In genomic region chr13:59744747-59745394, GRCh38 we compare ENCODE assay signal across 10 cellular contexts.
DNase-seq lines count a peak whose midpoint lies in the region; ATAC-seq and TF ChIP-seq lines count a peak whose summit lies in the region.
"Had no signal": no experiment of that assay in that cellular context is flagged by ENCODE, and none has a peak within 500 bp of the region (broad histone marks: within the 10 kb centered on the region; RNA-seq: fewer than 3 reads in every experiment).

No MANE protein-coding gene starts in this region.

- no peak for DNase-seq in Caco-2
- peak; percentile 24 for DNase-seq in fibroblast of villous mesenchyme (ENCODE audit: low read depth)
- DNase-seq in H7: no peak
- DNase-seq in PC-3: no peak
- DNase-seq in activated T-cell treated with anti-CD3 and anti-CD28 coated beads, Interleukin-2, amount 50 U/mL, for 72 hours: no peak
- no peak for DNase-seq in left ventricle myocardium inferior
- DNase-seq: left cardiac atrium, pancreas had no signal

- no TSS peak for BruUV-seq in Caco-2 (replicated peaks; lab: Mats Ljungman, UMichigan)
- BruUV-seq in PC-3 (replicated peaks; lab: Mats Ljungman, UMichigan): no TSS peak

- no peaks in the 10 kb centered on the region for H3K27me3 ChIP-seq in Caco-2 (replicated peaks; ENCODE audit: control insufficient read depth, insufficient read depth, low read length)
- no peaks in the 10 kb centered on the region for H3K27me3 ChIP-seq in H7 (ENCODE audit: control insufficient read depth, insufficient read depth, low read length)
- H3K27me3 ChIP-seq in PC-3 (ENCODE audit: low read length): no peaks in the 10 kb centered on the region
- H3K27me3 ChIP-seq in left ventricle myocardium inferior (ENCODE audit: low read depth): no peaks in the 10 kb centered on the region
- H3K27me3 ChIP-seq: pancreas had no signal

- peaks cover 30% of the 10 kb centered on the region for H3K4me1 ChIP-seq in Caco-2
- H3K4me1 ChIP-seq in PC-3 (ENCODE audit: insufficient read depth, low read length): no peaks in the 10 kb centered on the region
- H3K4me1 ChIP-seq in left ventricle myocardium inferior: no peaks in the 10 kb centered on the region

- H3K4me2 ChIP-seq in PC-3 (ENCODE audit: low read length): no peak overlapping the region

- H3K36me3 Mint-ChIP-seq in Caco-2 (ENCODE audit: insufficient read depth, unreplicated experiment): peaks cover 25% of the 10 kb centered on the region
- H3K36me3 Mint-ChIP-seq in activated T-cell treated with anti-CD3 and anti-CD28 coated beads, Interleukin-2, amount 50 U/mL, for 72 hours (ENCODE audit: insufficient read depth in 2 of 2): no peaks in the 10 kb centered on the region

- no peaks in the 10 kb centered on the region for H3K36me3 ChIP-seq in Caco-2 (ENCODE audit: control insufficient read depth, insufficient read depth, low read length)
- no peaks in the 10 kb centered on the region for H3K36me3 ChIP-seq in H7 (replicated peaks; ENCODE audit: control insufficient read depth, insufficient read depth, low read length)
- H3K36me3 ChIP-seq in PC-3 (ENCODE audit: low read depth, low read length): no peaks in the 10 kb centered on the region
- H3K36me3 ChIP-seq in left ventricle myocardium inferior: no peaks in the 10 kb centered on the region
- H3K36me3 ChIP-seq: pancreas had no signal

- no peaks in the 10 kb centered on the region for H4K20me1 ChIP-seq in PC-3 (ENCODE audit: low read length)

- peaks cover 18% of the 10 kb centered on the region for H3K4me1 Mint-ChIP-seq in Caco-2 (ENCODE audit: low read depth, unreplicated experiment)
- H3K4me1 Mint-ChIP-seq in activated T-cell treated with anti-CD3 and anti-CD28 coated beads, Interleukin-2, amount 50 U/mL, for 72 hours (ENCODE audit: low read depth): no peaks in the 10 kb centered on the region

- TF ChIP-seq CTCF in Caco-2 (IDR thresholded peaks at IDR 0.05; ENCODE audit: insufficient read depth in 1 of 2, low read depth in 1 of 2, low read length in 1 of 2, severe bottlenecking in 1 of 2, unreplicated experiment in 1 of 2) (no peak), fibroblast of villous mesenchyme (IDR thresholded peaks at IDR 0.05; ENCODE audit: insufficient read depth, low read depth, low read length) (no peak), PC-3 (conservative IDR thresholded peaks at IDR 0.05; ENCODE audit: low read depth, low read length) (no peak), left ventricle myocardium inferior (IDR thresholded peaks at IDR 0.05; ENCODE audit: borderline replicate concordance) (no peak)

- H3K9ac ChIP-seq in PC-3 (ENCODE audit: low read length): no peak overlapping the region

- H3K9me2 ChIP-seq in PC-3 (replicated peaks; ENCODE audit: low read length): no peaks in the 10 kb centered on the region

- H3F3A ChIP-seq in PC-3 (ENCODE audit: low read length, unreplicated experiment): no peaks in the 10 kb centered on the region

- peak overlapping the region; percentile 32 for H3K27ac Mint-ChIP-seq in Caco-2 (ENCODE audit: unreplicated experiment)
- no peak overlapping the region for H3K27ac Mint-ChIP-seq in activated T-cell treated with anti-CD3 and anti-CD28 coated beads, Interleukin-2, amount 50 U/mL, for 72 hours

- no peak overlapping the region for H2AFZ ChIP-seq in PC-3 (ENCODE audit: low read length)

- POLR2A ChIA-PET in Caco-2 (lab: Charles Lee): no interaction called here
- POLR2A ChIA-PET in PC-3 (lab: Charles Lee; ENCODE audit: unreplicated experiment): no interaction called here

- intact Hi-C loops in Caco-2 (cut with micrococcal nuclease; ENCODE audit: unreplicated experiment) (loop anchor here (2.0 kb wide), 1 partner anchor 54 kb away; no protein-coding TSS in a partner anchor), PC-3 (cut with micrococcal nuclease) (no loop called here), left ventricle myocardium inferior (cut with micrococcal nuclease) (no loop called here)

- H3K9me3 ChIP-seq in Caco-2 (no peaks in the 10 kb centered on the region), PC-3 (ENCODE audit: low read length) (no peaks in the 10 kb centered on the region), left ventricle myocardium inferior (replicated peaks) (no peaks in the 10 kb centered on the region)
- H3K9me3 ChIP-seq: pancreas had no signal

- ATAC-seq in GM21515 (IDR thresholded peaks at IDR 0.05; ENCODE audit: unreplicated experiment) (peak; percentile 67), HG03342 (IDR thresholded peaks at IDR 0.05; ENCODE audit: unreplicated experiment) (peak; percentile 55), PC-3 (no peak)
- ATAC-seq in activated T-cell treated with anti-CD3 and anti-CD28 coated beads, Interleukin-2, amount 50 U/mL, for 72 hours (replicated peaks in 1 of 2): no peak
- ATAC-seq: left cardiac atrium had no signal

- no peak overlapping the region for H3K4me3 Mint-ChIP-seq in Caco-2 (ENCODE audit: unreplicated experiment)
- H3K4me3 Mint-ChIP-seq in activated T-cell treated with anti-CD3 and anti-CD28 coated beads, Interleukin-2, amount 50 U/mL, for 72 hours: no peak overlapping the region

- H3K9me3 Mint-ChIP-seq in Caco-2 (ENCODE audit: unreplicated experiment): peaks cover 18% of the 10 kb centered on the region
- H3K9me3 Mint-ChIP-seq in activated T-cell treated with anti-CD3 and anti-CD28 coated beads, Interleukin-2, amount 50 U/mL, for 72 hours: no peaks in the 10 kb centered on the region

- H3K4me3 ChIP-seq in Caco-2 (ENCODE audit: low read depth, low read length) (no peak overlapping the region), fibroblast of villous mesenchyme (ENCODE audit: low read depth, low read length) (no peak overlapping the region), H7 (ENCODE audit: insufficient read depth, low read depth, low read length) (no peak overlapping the region), PC-3 (ENCODE audit: low read length) (no peak overlapping the region), left ventricle myocardium inferior (no peak overlapping the region)
- H3K4me3 ChIP-seq: pancreas had no signal

- no peaks in the 10 kb centered on the region for H3K79me2 ChIP-seq in PC-3 (ENCODE audit: low read length)

- no peaks in the 10 kb centered on the region for H3K27me3 Mint-ChIP-seq in Caco-2 (ENCODE audit: insufficient read depth, unreplicated experiment)
- no peaks in the 10 kb centered on the region for H3K27me3 Mint-ChIP-seq in activated T-cell treated with anti-CD3 and anti-CD28 coated beads, Interleukin-2, amount 50 U/mL, for 72 hours (ENCODE audit: low read depth)

- H3K27ac ChIP-seq in PC-3 (ENCODE audit: low read length) (no peak overlapping the region), left ventricle myocardium inferior (replicated peaks) (no peak overlapping the region)

- CTCF ChIA-PET in Caco-2 (lab: Charles Lee): no interaction called here
- CTCF ChIA-PET in PC-3 (lab: Charles Lee): no interaction called here

Comparison
In these comparisons a context has a peak if more than half of its experiments do, and no peak if none do; other contexts are left out.
1. ATAC-seq: peak in GM21515 (single experiment) and HG03342 (single experiment); none in PC-3 (single experiment) and activated T-cell treated with anti-CD3 and anti-CD28 coated beads, Interleukin-2, amount 50 U/mL, for 72 hours (0 of 2).